In the genomic region with DNA sequence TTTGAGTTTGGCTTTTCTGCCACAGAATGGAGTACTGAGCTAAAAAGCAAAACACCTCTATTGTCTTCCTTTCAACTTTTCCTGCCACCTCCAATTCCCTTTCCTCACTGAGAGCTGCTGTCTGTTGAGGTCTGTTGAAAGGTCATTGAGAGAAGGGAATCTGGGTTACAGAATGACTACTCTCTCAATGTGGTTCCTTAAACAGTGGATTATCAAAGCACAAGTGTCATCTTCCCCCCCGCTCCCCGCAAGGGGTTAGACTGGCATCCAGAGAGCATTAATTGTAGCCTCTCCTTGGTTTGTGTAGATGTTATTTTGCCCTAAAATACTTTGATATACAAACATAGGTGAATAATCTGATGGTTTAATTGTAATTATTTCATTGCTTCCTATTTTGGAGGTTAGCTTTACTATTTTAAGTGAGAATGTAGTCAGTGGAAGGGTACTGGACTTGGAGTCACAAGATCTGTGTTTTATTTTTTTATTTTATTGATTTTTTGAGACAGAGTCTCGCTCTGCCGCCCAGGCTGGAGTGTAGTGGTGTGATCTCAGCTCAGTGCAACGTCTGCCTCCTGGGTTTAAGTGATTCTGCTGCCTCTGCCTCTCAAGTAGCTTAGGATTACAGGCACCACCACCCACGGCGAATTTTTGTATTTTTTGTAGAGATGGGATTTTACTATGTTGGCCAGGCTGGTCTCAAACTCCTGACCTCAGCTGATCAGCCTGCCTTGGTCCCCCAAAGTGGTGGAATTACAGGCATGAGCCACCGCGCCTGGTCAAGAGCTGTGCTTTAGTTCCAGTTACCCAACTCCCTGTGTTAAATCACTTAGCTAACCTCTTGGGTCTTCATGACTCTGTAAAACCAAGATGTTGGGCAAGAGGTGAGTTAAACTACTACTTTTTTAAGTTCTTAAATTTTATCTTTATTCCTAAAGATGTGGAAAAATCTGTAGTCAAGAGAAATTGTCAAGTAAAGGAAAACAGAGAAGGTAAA, we compare ENCODE assay signal across 12 cellular contexts. TPM values are rescaled to one million over a fixed set of nuclear protein-coding genes. Genes with fewer than 3 reads are reported as not detected.
DNase-seq lines count a peak whose midpoint lies in the region; ATAC-seq, FAIRE-seq and TF ChIP-seq lines count a peak whose summit lies in the region.
"Had no signal": no experiment of that assay in that cellular context is flagged by ENCODE, and none has a peak within 500 bp of the region (broad histone marks: within the 10 kb centered on the region; RNA-seq: fewer than 3 reads in every experiment).

No MANE protein-coding gene starts in this region.

- peaks cover 100% of the 10 kb centered on the region for H3K79me2 ChIP-seq in astrocyte (ENCODE audit: insufficient read depth, low read length)

- no peak for TF ChIP-seq POLR2A in erythroblast (IDR thresholded peaks at IDR 0.05; ENCODE audit: low read length)

- peaks cover 2 to 4% of the 10 kb centered on the region in 2 donors for H3K36me3 Mint-ChIP-seq in CD14-positive monocyte
- no peaks in the 10 kb centered on the region for H3K36me3 Mint-ChIP-seq in astrocyte (ENCODE audit: low read depth, unreplicated experiment)
- H3K36me3 Mint-ChIP-seq in naive B cell: no peaks in the 10 kb centered on the region

- no peak overlapping the region for H2AFZ ChIP-seq in astrocyte (ENCODE audit: low read depth, low read length)

- H3K9me3 Mint-ChIP-seq in CD14-positive monocyte: peaks cover 0 to 2% (median 0%) of the 10 kb centered on the region in 7 donors
- no peaks in the 10 kb centered on the region for H3K9me3 Mint-ChIP-seq in astrocyte (ENCODE audit: unreplicated experiment)
- peaks cover 0 to 3% (median 0%) of the 10 kb centered on the region in 7 donors for H3K9me3 Mint-ChIP-seq in naive B cell

- H3K27me3 ChIP-seq in astrocyte (ENCODE audit: insufficient read depth, low read length): no peaks in the 10 kb centered on the region
- H3K27me3 ChIP-seq: transverse colon had no signal

- DNase-seq in CD14-positive monocyte (ENCODE audit: low spot score) (no peak), astrocyte (ENCODE audit: low read depth) (no peak), naive B cell (no peak), amygdala (lab: John Stamatoyannopoulos, UW) (no peak), erythroblast (lab: John Stamatoyannopoulos, UW) (no peak)
- DNase-seq: NCI-H2029, PC-3, T-helper 9 cell, transverse colon had no signal

- H4K20me1 ChIP-seq in astrocyte (ENCODE audit: insufficient read depth, low read length): peaks cover 88% of the 10 kb centered on the region

- H3K27me3 Mint-ChIP-seq in CD14-positive monocyte (ENCODE audit: low read depth in 3 of 3) (peaks cover 0 to 11% (median 0%) of the 10 kb centered on the region in 3 donors), astrocyte (ENCODE audit: low read depth, unreplicated experiment) (no peaks in the 10 kb centered on the region), naive B cell (no peaks in the 10 kb centered on the region)

- H3K9ac ChIP-seq in astrocyte (ENCODE audit: low read length): no peak overlapping the region

- POLR2A ChIA-PET in HEK293 (lab: Yijun Ruan, JAX): interaction anchor here (4.0 kb wide), 1 partner anchor 11 kb away, joined by 36 read pairs; the partner anchor contains the start of gene USP9X

- H3K4me3 Mint-ChIP-seq in CD14-positive monocyte (no peak overlapping the region), astrocyte (ENCODE audit: unreplicated experiment) (peak overlapping the region; percentile 14), naive B cell (peak overlapping the region in 5 of 8 donors; percentile 10 to 64 (median 26))

- H3K36me3 ChIP-seq in HEK293 (ENCODE audit: control insufficient read depth in 2 of 2, insufficient read depth in 1 of 2, low read length in 2 of 2): peaks cover 7 to 12% of the 10 kb centered on the region in 2 experiments; a peak in 2 of 3 replicates
- no peaks in the 10 kb centered on the region for H3K36me3 ChIP-seq in astrocyte (ENCODE audit: insufficient read depth, low read length)
- H3K36me3 ChIP-seq: transverse colon had no signal

- no peaks in the 10 kb centered on the region for H3K9me3 ChIP-seq in HEK293 (ENCODE audit: control insufficient read depth, insufficient read depth, low read depth, low read length)
- H3K9me3 ChIP-seq in astrocyte (ENCODE audit: insufficient read depth, low read depth, low read length): no peaks in the 10 kb centered on the region
- H3K9me3 ChIP-seq: transverse colon had no signal

- H3K4me2 ChIP-seq in astrocyte (ENCODE audit: low read length): peak overlapping the region; percentile 8

- FAIRE-seq in astrocyte (lab: Jason Lieb, UNC): peak; percentile 81

- H3K4me1 Mint-ChIP-seq in CD14-positive monocyte (peaks cover 31% of the 10 kb centered on the region), astrocyte (ENCODE audit: low read depth, unreplicated experiment) (peaks cover 34% of the 10 kb centered on the region), naive B cell (peaks cover 40 to 77% (median 57%) of the 10 kb centered on the region in 3 donors)

- H3K4me3 ChIP-seq in HEK293 (ENCODE audit: low read depth, low read length) (no peak overlapping the region), astrocyte (ENCODE audit: insufficient read depth, low read depth, low read length) (no peak overlapping the region)
- H3K4me3 ChIP-seq: transverse colon had no signal

- ATAC-seq in naive B cell (ENCODE audit: low read depth in 2 of 2): no peak
- no peak for ATAC-seq in HG03159 (IDR thresholded peaks at IDR 0.05; ENCODE audit: unreplicated experiment)
- no peak for ATAC-seq in HG02571 (IDR thresholded peaks at IDR 0.05; ENCODE audit: unreplicated experiment)
- ATAC-seq: PC-3 had no signal

- intact Hi-C loops in CD14-positive monocyte (cut with micrococcal nuclease): no loop called here

- H3K4me1 ChIP-seq in HEK293 (ENCODE audit: control insufficient read depth, insufficient read depth, low read length): peaks cover 51% of the 10 kb centered on the region
- H3K4me1 ChIP-seq in astrocyte (ENCODE audit: insufficient read depth, low read length): no peaks in the 10 kb centered on the region

- H3K27ac ChIP-seq in HEK293 (ENCODE audit: extremely low read depth, low read depth, low read length) (no peak overlapping the region), astrocyte (ENCODE audit: low read depth, low read length) (no peak overlapping the region)
- H3K27ac ChIP-seq: transverse colon had no signal

- TF ChIP-seq CTCF in CD14-positive monocyte (IDR thresholded peaks at IDR 0.05) (no peak), HEK293 (tag by site-specific recombination; IDR thresholded peaks at IDR 0.05) (no peak), astrocyte (IDR thresholded peaks at IDR 0.05; ENCODE audit: insufficient read depth, low read depth, low read length) (no peak)

- H3K27ac Mint-ChIP-seq in CD14-positive monocyte: peak overlapping the region; percentile 33 to 81 (median 48)
- peak overlapping the region; percentile 53 for H3K27ac Mint-ChIP-seq in astrocyte (ENCODE audit: unreplicated experiment)
- H3K27ac Mint-ChIP-seq in naive B cell: peak overlapping the region in 4 of 6 donors; percentile 53 to 79 (median 60)

- CTCF ChIA-PET in HEK293 (lab: Yijun Ruan, JAX): interaction anchor here (0.8 to 2.0 kb wide), 9 partner anchors 9 to 445 kb away, joined by 3 to 12 read pairs (median 5); no protein-coding TSS in a partner anchor

TF ChIP-seq in HEK293, 187 proteins besides CTCF, POLR2A, EP300 and RAD21 (continues in another document):
- TF ChIP-seq ZFP69B (tag by site-specific recombination; IDR thresholded peaks at IDR 0.05) (no peak), ZNF16 (tag by site-specific recombination; IDR thresholded peaks at IDR 0.05; ENCODE audit: low read depth) (no peak), EGR2 (tag by site-specific recombination; IDR thresholded peaks at IDR 0.05; ENCODE audit: low read depth) (peak; percentile 59; the same call in 1 of the 2 replicates), ZBTB20 (tag by site-specific recombination; IDR thresholded peaks at IDR 0.05) (no peak), OVOL3 (tag by site-specific recombination; IDR thresholded peaks at IDR 0.05) (no peak), ZNF664 (tag by site-specific recombination; IDR thresholded peaks at IDR 0.05) (peak; percentile 39; the same call in 1 of the 2 replicates)
- TF ChIP-seq, protein P1, sequence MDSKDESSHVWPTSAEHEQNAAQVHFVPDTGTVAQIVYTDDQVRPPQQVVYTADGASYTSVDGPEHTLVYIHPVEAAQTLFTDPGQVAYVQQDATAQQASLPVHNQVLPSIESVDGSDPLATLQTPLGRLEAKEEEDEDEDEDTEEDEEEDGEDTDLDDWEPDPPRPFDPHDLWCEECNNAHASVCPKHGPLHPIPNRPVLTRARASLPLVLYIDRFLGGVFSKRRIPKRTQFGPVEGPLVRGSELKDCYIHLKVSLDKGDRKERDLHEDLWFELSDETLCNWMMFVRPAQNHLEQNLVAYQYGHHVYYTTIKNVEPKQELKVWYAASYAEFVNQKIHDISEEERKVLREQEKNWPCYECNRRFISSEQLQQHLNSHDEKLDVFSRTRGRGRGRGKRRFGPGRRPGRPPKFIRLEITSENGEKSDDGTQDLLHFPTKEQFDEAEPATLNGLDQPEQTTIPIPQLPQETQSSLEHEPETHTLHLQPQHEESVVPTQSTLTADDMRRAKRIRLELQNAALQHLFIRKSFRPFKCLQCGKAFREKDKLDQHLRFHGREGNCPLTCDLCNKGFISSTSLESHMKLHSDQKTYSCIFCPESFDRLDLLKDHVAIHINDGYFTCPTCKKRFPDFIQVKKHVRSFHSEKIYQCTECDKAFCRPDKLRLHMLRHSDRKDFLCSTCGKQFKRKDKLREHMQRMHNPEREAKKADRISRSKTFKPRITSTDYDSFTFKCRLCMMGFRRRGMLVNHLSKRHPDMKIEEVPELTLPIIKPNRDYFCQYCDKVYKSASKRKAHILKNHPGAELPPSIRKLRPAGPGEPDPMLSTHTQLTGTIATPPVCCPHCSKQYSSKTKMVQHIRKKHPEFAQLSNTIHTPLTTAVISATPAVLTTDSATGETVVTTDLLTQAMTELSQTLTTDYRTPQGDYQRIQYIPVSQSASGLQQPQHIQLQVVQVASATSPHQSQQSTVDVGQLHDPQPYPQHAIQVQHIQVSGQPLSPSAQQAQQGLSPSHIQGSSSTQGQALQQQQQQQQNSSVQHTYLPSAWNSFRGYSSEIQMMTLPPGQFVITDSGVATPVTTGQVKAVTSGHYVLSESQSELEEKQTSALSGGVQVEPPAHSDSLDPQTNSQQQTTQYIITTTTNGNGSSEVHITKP (tag by site-specific recombination; IDR thresholded peaks at IDR 0.05): peak; percentile 45

RNA-seq across cellular contexts. Expression of gene USP9X, which starts 11.0 kb away (rescaled TPM):
- polyA plus RNA-seq in CD14-positive monocyte (10 to 100 TPM in 1 of 2 donors, 1 to 10 TPM in 1; 9.6 to 16.1 TPM), naive B cell (ENCODE audit: low read depth in 6 of 6) (10 to 100 TPM in 5 of 6 donors, 1 to 10 TPM in 1; 7.4 to 27.8 (median 21.9) TPM)
- total RNA-seq in astrocyte: 112 and 113 TPM in 2 replicates

Comparison
In these comparisons a context has a peak if more than half of its experiments do, and no peak if none do; other contexts are left out.
1. H3K4me3 Mint-ChIP-seq: peak in astrocyte (single experiment) and naive B cell (5 of 8); none in CD14-positive monocyte (0 of 2).
2. Peak in every context shown above with its lines, with median percentiles within 50 percentile points of each other: H3K27ac Mint-ChIP-seq.